Comparison of ENCODE assay signal across 12 cellular contexts in genomic region chr15:66721954-66722353, GRCh38. TPM values are rescaled to one million over a fixed set of nuclear protein-coding genes. Genes with fewer than 3 reads are reported as not detected.
"Had no signal": no experiment of that assay in that cellular context is flagged by ENCODE, and none has a peak within 500 bp of the region (broad histone marks: within the 10 kb centered on the region; RNA-seq: fewer than 3 reads in every experiment).

No MANE protein-coding gene starts in this region.

- DNase-seq: activated CD4-positive, alpha-beta T cell treated with anti-CD3 and anti-CD28 coated beads, Interleukin-2, amount 10 ng/mL, durations not matched to agents 24 days and 14 days; activated T-cell treated with anti-CD3 and anti-CD28 coated beads, Interleukin-2, amount 50 U/mL, for 1 hour; amygdala; heart right ventricle; islet precursor cell; left lung had no signal

- H3K9me3 ChIP-seq: heart right ventricle, left lung, right atrium auricular region, tibial nerve had no signal

- H3K4me3 Mint-ChIP-seq: activated CD4-positive, alpha-beta T cell treated with anti-CD3 and anti-CD28 coated beads, Interleukin-2, amount 10 ng/mL, durations not matched to agents 24 days and 14 days; activated naive CD8-positive, alpha-beta T cell; WTC11 had no signal

- H3K4me1 ChIP-seq: foreskin keratinocyte had no signal

- H3K27ac ChIP-seq: foreskin keratinocyte, heart right ventricle, left lung had no signal

- H3K4me3 ChIP-seq: heart right ventricle, left lung, right atrium auricular region, skin epidermis, tibial nerve had no signal

- ATAC-seq: left lung, WTC11 had no signal

- H3K27ac Mint-ChIP-seq: activated naive CD8-positive, alpha-beta T cell; WTC11 had no signal

- H3K27me3 ChIP-seq: heart right ventricle, left lung, right atrium auricular region, tibial nerve had no signal

- H3K27me3 Mint-ChIP-seq: activated naive CD8-positive, alpha-beta T cell had no signal

- H3K9me3 Mint-ChIP-seq: activated CD4-positive, alpha-beta T cell treated with anti-CD3 and anti-CD28 coated beads, Interleukin-2, amount 10 ng/mL, durations not matched to agents 24 days and 14 days; WTC11 had no signal

- H3K36me3 Mint-ChIP-seq: activated naive CD8-positive, alpha-beta T cell had no signal

RNA-seq across cellular contexts. Expression of gene SMAD6, which starts 19.9 kb away (rescaled TPM):
- total RNA-seq: foreskin keratinocyte had no signal
